In genomic region chr10:8044908-8045727, GRCh38 we compare ENCODE assay signal across 9 cellular contexts. TPM values are rescaled to one million over a fixed set of nuclear protein-coding genes. Genes with fewer than 3 reads are reported as not detected.
A peak's percentile ranks its signal among the peaks of the same experiment; 100 is the strongest.
DNase-seq lines count a peak whose midpoint lies in the region; ATAC-seq and TF ChIP-seq lines count a peak whose summit lies in the region.
"Had no signal": no experiment of that assay in that cellular context is flagged by ENCODE, and none has a peak within 500 bp of the region (broad histone marks: within the 10 kb centered on the region; RNA-seq: fewer than 3 reads in every experiment).

No MANE protein-coding gene starts in this region.

- no peaks in the 10 kb centered on the region for H3K9me3 ChIP-seq in psoas muscle

- H3K4me3 ChIP-seq in GM12865 (ENCODE audit: low read depth, low read length) = peak overlapping the region; percentile 16
- peak overlapping the region; percentile 13 for H3K4me3 ChIP-seq in epithelial cell of esophagus (ENCODE audit: low read length)
- peak overlapping the region; percentile 42 for H3K4me3 ChIP-seq in psoas muscle

- intact Hi-C loops in psoas muscle (cut with DNase I) = no loop called here

- ATAC-seq in psoas muscle = peak in 1 of 4 donors; percentile 15
- no peak for ATAC-seq in GM21528 (IDR thresholded peaks at IDR 0.05; ENCODE audit: low FRiP score, unreplicated experiment)

- TF ChIP-seq CTCF in GM12865 (IDR thresholded peaks at IDR 0.05; ENCODE audit: insufficient read depth, low read depth, low read length, missing control alignments) (no peak), epithelial cell of esophagus (IDR thresholded peaks at IDR 0.05; ENCODE audit: insufficient read depth, low read depth, low read length, missing control alignments) (no peak), psoas muscle (IDR thresholded peaks at IDR 0.05) (no peak)

- H3K27ac ChIP-seq in psoas muscle = no peak overlapping the region

- H3K36me3 ChIP-seq in psoas muscle (ENCODE audit: insufficient read depth in 1 of 2, low read depth in 1 of 2) = no peaks in the 10 kb centered on the region

- H3K4me1 ChIP-seq in psoas muscle = peaks cover 15% of the 10 kb centered on the region

- no peak for DNase-seq in GM12865 (ENCODE audit: low read depth)
- DNase-seq in NCI-H146 treated with DMSO at 0.1 percent for 48 hours (lab: John Stamatoyannopoulos, UW; ENCODE audit: unreplicated experiment) = peak; percentile 64
- no peak for DNase-seq in epithelial cell of esophagus (ENCODE audit: low read depth)
- no peak for DNase-seq in psoas muscle
- DNase-seq in foreskin melanocyte = no peak
- DNase-seq in NOMO-1 treated with DMSO at 0.1 percent for 48 hours (lab: John Stamatoyannopoulos, UW; ENCODE audit: unreplicated experiment) = no peak
- no peak for DNase-seq in NCI-H2107 (lab: John Stamatoyannopoulos, UW)
- DNase-seq: dermis blood vessel endothelial cell had no signal

- H3K27me3 ChIP-seq in psoas muscle (ENCODE audit: insufficient read depth in 3 of 3, low read length in 2 of 3) = peaks cover 0 to 99% (median 55%) of the 10 kb centered on the region in 3 donors

- WGBS in psoas muscle, 3 donors = 2 to 3% (median 3%) methylated on average over 28 to 32 of the region's 32 CpGs

RNA-seq across cellular contexts. Expression of gene GATA3, which starts 9.4 kb away (rescaled TPM):
- total RNA-seq in psoas muscle = 1 to 10 TPM in 2 of 4 donors, under 1 TPM in 2; 0.64 to 1.8 (median 0.89) TPM
- polyA plus RNA-seq in psoas muscle = 1 to 10 TPM in 1 of 3 donors, under 1 TPM in 2; 0.64 to 1.2 (median 0.74) TPM
